2 cellular contexts compared by ENCODE assay signal in genomic region chr17:46011711-46012505, GRCh38.
TF ChIP-seq lines count a peak whose summit lies in the region.

No MANE protein-coding gene starts in this region.

TF ChIP-seq in GM23338, 12 proteins besides CTCF, POLR2A, EP300 and RAD21 (continued from another document):
- TF ChIP-seq ETS1 (IDR thresholded peaks at IDR 0.05) (no peak), JUNB (IDR thresholded peaks at IDR 0.05; ENCODE audit: unreplicated experiment) (no peak), STAT1 (IDR thresholded peaks at IDR 0.05; ENCODE audit: unreplicated experiment) (no peak), REST (IDR thresholded peaks at IDR 0.05; ENCODE audit: unreplicated experiment) (no peak), ZNF114 (CRISPR knock-in tag; IDR thresholded peaks at IDR 0.05) (no peak), NANOG (IDR thresholded peaks at IDR 0.05; ENCODE audit: borderline replicate concordance) (no peak), ZNF462 (CRISPR knock-in tag; IDR thresholded peaks at IDR 0.05) (no peak), EZH2 (IDR thresholded peaks at IDR 0.05; ENCODE audit: low read depth, unreplicated experiment) (no peak), ZNF331 (CRISPR knock-in tag; IDR thresholded peaks at IDR 0.05; ENCODE audit: low read depth) (no peak), CREB1 (CRISPR knock-in tag; IDR thresholded peaks at IDR 0.05; ENCODE audit: low read depth) (no peak)

TF ChIP-seq in K562, 482 proteins besides CTCF, POLR2A, EP300 and RAD21 (continued from another document):
- TF ChIP-seq PKNOX1 (IDR thresholded peaks at IDR 0.05), result no peak
- no peak for TF ChIP-seq ELF1 (tag; IDR thresholded peaks at IDR 0.05)
- no peak for TF ChIP-seq IRF2 (CRISPR knock-in tag; IDR thresholded peaks at IDR 0.05)
- TF ChIP-seq SAFB2 (IDR thresholded peaks at IDR 0.05; ENCODE audit: borderline replicate concordance, low read depth, low read length, severe bottlenecking), result no peak
- no peak for TF ChIP-seq WHSC1 (IDR thresholded peaks at IDR 0.05; ENCODE audit: low read length)
- no peak for TF ChIP-seq MCM5 (IDR thresholded peaks at IDR 0.05; ENCODE audit: low read depth)
- no peak for TF ChIP-seq ARID2 (IDR thresholded peaks at IDR 0.05)
- TF ChIP-seq ZKSCAN3 (CRISPR knock-in tag; IDR thresholded peaks at IDR 0.05), result peak; percentile 93
TF ChIP-seq in K562: peak in this region for 2.
